ENCODE assay signal across 18 cellular contexts in the genomic region with DNA sequence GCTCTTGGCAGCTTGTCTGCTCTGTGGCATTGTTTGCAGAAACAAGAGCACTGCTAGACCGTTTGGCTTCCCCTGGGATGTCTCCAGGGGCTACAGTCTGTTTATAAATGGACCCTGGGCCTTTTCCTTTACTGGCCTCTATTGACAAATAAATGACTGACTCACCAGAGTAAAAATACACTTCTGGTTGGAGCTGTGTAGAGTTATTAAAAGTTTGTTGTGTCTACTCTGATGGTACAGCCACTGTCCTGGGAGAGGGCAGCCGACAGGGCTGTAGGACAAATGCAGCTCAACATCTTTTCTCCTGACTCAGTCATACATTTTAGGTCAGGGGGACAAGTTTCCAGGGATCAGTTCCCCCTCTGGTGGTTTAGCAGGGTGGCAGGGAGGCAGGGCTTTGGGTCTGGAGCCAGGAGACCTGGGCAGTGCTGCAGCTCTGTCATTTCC. TPM values are rescaled to one million over a fixed set of nuclear protein-coding genes. Genes with fewer than 3 reads are reported as not detected.
DNase-seq lines count a peak whose midpoint lies in the region; ATAC-seq and TF ChIP-seq lines count a peak whose summit lies in the region.
"Had no signal": no experiment of that assay in that cellular context is flagged by ENCODE, and none has a peak within 500 bp of the region (broad histone marks: within the 10 kb centered on the region; RNA-seq: fewer than 3 reads in every experiment).

No MANE protein-coding gene starts in this region.

- no peaks in the 10 kb centered on the region for H3K36me3 ChIP-seq in heart left ventricle
- H3K36me3 ChIP-seq in right atrium auricular region: no peaks in the 10 kb centered on the region
- H3K36me3 ChIP-seq in mucosa of descending colon (ENCODE audit: low read depth): no peaks in the 10 kb centered on the region
- H3K36me3 ChIP-seq: spleen, tibial nerve had no signal

- H3K4me1 ChIP-seq in heart left ventricle (peaks cover 0 to 32% (median 5%) of the 10 kb centered on the region in 12 donors), right atrium auricular region (peaks cover 0 to 9% of the 10 kb centered on the region in 2 donors), mucosa of descending colon (ENCODE audit: low read depth) (no peaks in the 10 kb centered on the region)

- TF ChIP-seq POLR2A in heart left ventricle (IDR thresholded peaks at IDR 0.05): no peak

- H3K27me3 ChIP-seq in heart left ventricle (peaks cover 0 to 24% (median 6%) of the 10 kb centered on the region in 9 donors), right atrium auricular region (no peaks in the 10 kb centered on the region)

- no peak overlapping the region for H3K27ac ChIP-seq in heart left ventricle
- H3K27ac ChIP-seq in right atrium auricular region: peak overlapping the region in 1 of 2 donors; percentile 1
- H3K27ac ChIP-seq: spleen, tibial nerve had no signal

- H3K9me3 ChIP-seq in heart left ventricle: no peaks in the 10 kb centered on the region
- no peaks in the 10 kb centered on the region for H3K9me3 ChIP-seq in right atrium auricular region
- no peaks in the 10 kb centered on the region for H3K9me3 ChIP-seq in mucosa of descending colon
- H3K9me3 ChIP-seq: Caco-2, spleen, tibial nerve had no signal

- intact Hi-C loops in heart left ventricle (cut with DNase I) (no loop called here), mucosa of descending colon (cut with DNase I, micrococcal nuclease) (no loop called here)

- TF ChIP-seq CTCF in heart left ventricle (IDR thresholded peaks at IDR 0.05) (no peak), right atrium auricular region (IDR thresholded peaks at IDR 0.05) (no peak), foreskin fibroblast (IDR thresholded peaks at IDR 0.05; ENCODE audit: low read depth, low read length) (peak; percentile 5), mucosa of descending colon (IDR thresholded peaks at IDR 0.05) (no peak)

- H3K4me3 ChIP-seq in heart left ventricle: no peak overlapping the region
- H3K4me3 ChIP-seq in right atrium auricular region: no peak overlapping the region
- H3K4me3 ChIP-seq in foreskin fibroblast (ENCODE audit: low read depth in 1 of 2, low read length in 2 of 2): no peak overlapping the region
- H3K4me3 ChIP-seq in mucosa of descending colon: no peak overlapping the region
- H3K4me3 ChIP-seq: spleen, tibial nerve had no signal

- ATAC-seq in heart left ventricle (peak in 3 of 4 donors; percentile 19 to 45 (median 39)), GM18502 (IDR thresholded peaks at IDR 0.05; ENCODE audit: poor library complexity, unreplicated experiment) (no peak), HG03457 (IDR thresholded peaks at IDR 0.05; ENCODE audit: unreplicated experiment) (no peak), HG02623 (IDR thresholded peaks at IDR 0.05; ENCODE audit: unreplicated experiment) (no peak), mucosa of descending colon (no peak)
- ATAC-seq: stimulated activated effector memory CD8-positive, alpha-beta T cell treated with anti-CD3 and anti-CD28 coated beads, Interleukin-12 subunit alpha, Interleukin-12 subunit beta, amount 100 ng/mL, for 72 hours had no signal

- 49 to 67% (median 56%) methylated on average over 2 of the region's 2 CpGs for WGBS in heart left ventricle, 4 donors

- DNase-seq in heart left ventricle (no peak), right atrium auricular region (ENCODE audit: low spot score) (no peak), T1000 (lab: John Stamatoyannopoulos, UW) (peak; percentile 6), foreskin fibroblast (no peak), mucosa of descending colon (no peak)
- DNase-seq: activated CD4-positive, CD25-positive, alpha-beta regulatory T cell treated with anti-CD3 and anti-CD28 coated beads, Interleukin-2, amount 50 U/mL, for 72 hours; Caco-2; naive B cell; NCI-H2029 treated with DMSO at 0.1 percent for 48 hours; SIG-M5; spleen had no signal

RNA-seq across cellular contexts. Expression of gene FOXL1, which starts 30.0 kb away (rescaled TPM):
- total RNA-seq in heart left ventricle (1 to 10 TPM in 3 of 9 donors, under 1 TPM in 6; 0.44 to 1.4 (median 0.72) TPM), right atrium auricular region (1 to 10 TPM in 1 of 2 donors, under 1 TPM in 1; 0.85 to 1.3 TPM), mucosa of descending colon (1 to 10 TPM; 1.1 to 3.6 (median 2.4) TPM)
- under 1 TPM; 0.57 to 0.69 TPM for polyA plus RNA-seq in heart left ventricle
- total RNA-seq: spleen; T-helper 2 cell treated with Interferon-gamma antibody and Interleukin-4, amounts not matched to agents 100 ng/mL and 5 ng/mL, for 36 hours had no signal

RNA-seq across cellular contexts. Expression of gene FOXC2, which starts 41.7 kb away (rescaled TPM):
- total RNA-seq in heart left ventricle (1 to 10 TPM; 1.1 to 3.3 (median 1.7) TPM), right atrium auricular region (1 to 10 TPM; 2.6 to 2.9 TPM), mucosa of descending colon (under 1 TPM; 0.23 to 0.67 (median 0.51) TPM)
- polyA plus RNA-seq in heart left ventricle: 1 to 10 TPM in 1 of 2 donors, under 1 TPM in 1; 0.76 to 1.0 TPM
- total RNA-seq: Caco-2; NCI-H460; spleen; T-helper 2 cell treated with Interferon-gamma antibody and Interleukin-4, amounts not matched to agents 100 ng/mL and 5 ng/mL, for 36 hours had no signal

RNA-seq across cellular contexts. Expression of gene MTHFSD, which starts 53.3 kb away (rescaled TPM):
- total RNA-seq in heart left ventricle: 10 to 100 TPM in 6 of 9 donors, 1 to 10 TPM in 3; 3.9 to 17.0 (median 11.6) TPM
- polyA plus RNA-seq in heart left ventricle: 1 to 10 TPM; 5.6 to 6.8 TPM
- 1 to 10 TPM; 7.8 to 8.3 TPM for total RNA-seq in right atrium auricular region
- 10 to 100 TPM; 22.6 to 30.4 (median 25.5) TPM for total RNA-seq in mucosa of descending colon

Comparison
In these comparisons a context has a peak if more than half of its experiments do, and no peak if none do; other contexts are left out.
1. ATAC-seq: peak in heart left ventricle (3 of 4); none in GM18502 (single experiment), HG03457 (single experiment), HG02623 (single experiment) and mucosa of descending colon (single experiment).